9 cellular contexts compared by ENCODE assay signal in genomic region chr3:16372362-16373269, GRCh38.
DNase-seq lines count a peak whose midpoint lies in the region; ATAC-seq and TF ChIP-seq lines count a peak whose summit lies in the region.
"Had no signal": no experiment of that assay in that cellular context is flagged by ENCODE, and none has a peak within 500 bp of the region (broad histone marks: within the 10 kb centered on the region; RNA-seq: fewer than 3 reads in every experiment).

No MANE protein-coding gene starts in this region.

- H3K9me3 Mint-ChIP-seq in Caco-2 (ENCODE audit: unreplicated experiment) (no peaks in the 10 kb centered on the region), endodermal cell (peaks cover 6% of the 10 kb centered on the region)
- no peaks in the 10 kb centered on the region for H3K9me3 Mint-ChIP-seq in naive thymus-derived CD8-positive, alpha-beta T cell

- intact Hi-C loops in Caco-2 (cut with micrococcal nuclease; ENCODE audit: unreplicated experiment) = no loop called here

- TF ChIP-seq CTCF in Caco-2 (IDR thresholded peaks at IDR 0.05; ENCODE audit: insufficient read depth in 1 of 2, low read depth in 1 of 2, low read length in 1 of 2, severe bottlenecking in 1 of 2, unreplicated experiment in 1 of 2) (no peak), endodermal cell (conservative IDR thresholded peaks at IDR 0.05) (no peak)

- H3K36me3 Mint-ChIP-seq in Caco-2 (ENCODE audit: insufficient read depth, unreplicated experiment) = no peaks in the 10 kb centered on the region
- H3K36me3 Mint-ChIP-seq in naive thymus-derived CD8-positive, alpha-beta T cell = peaks cover 0 to 45% (median 25%) of the 10 kb centered on the region in 3 donors
- H3K36me3 Mint-ChIP-seq in endodermal cell (ENCODE audit: low read depth) = no peaks in the 10 kb centered on the region

- ATAC-seq in HG02571 (IDR thresholded peaks at IDR 0.05; ENCODE audit: unreplicated experiment) = peak; percentile 27
- no peak for ATAC-seq in naive thymus-derived CD8-positive, alpha-beta T cell

- POLR2A ChIA-PET in Caco-2 (lab: Charles Lee) = no interaction called here
- POLR2A ChIA-PET in naive thymus-derived CD8-positive, alpha-beta T cell (lab: Charles Lee) = interaction anchor here (1.6 kb wide), 1 partner anchor 8 kb away, joined by 3 read pairs; no protein-coding TSS in a partner anchor

- no TSS peak for BruUV-seq in Caco-2 (replicated peaks; lab: Mats Ljungman, UMichigan)

- no peak overlapping the region for H3K4me3 Mint-ChIP-seq in Caco-2 (ENCODE audit: unreplicated experiment)
- H3K4me3 Mint-ChIP-seq in naive thymus-derived CD8-positive, alpha-beta T cell = peak overlapping the region in 7 of 10 donors; percentile 11 to 71 (median 30)
- H3K4me3 Mint-ChIP-seq in endodermal cell = no peak overlapping the region

- H3K27me3 ChIP-seq in Caco-2 (replicated peaks; ENCODE audit: control insufficient read depth, insufficient read depth, low read length) (no peaks in the 10 kb centered on the region), endodermal cell (ENCODE audit: control insufficient read depth, insufficient read depth, low read length, poor library complexity, severe bottlenecking) (no peaks in the 10 kb centered on the region)

- H3K4me1 ChIP-seq in Caco-2 (peaks cover 36% of the 10 kb centered on the region), endodermal cell (ENCODE audit: control insufficient read depth, insufficient read depth, low read length) (peaks cover 33% of the 10 kb centered on the region)

- H3K36me3 ChIP-seq in Caco-2 (ENCODE audit: control insufficient read depth, insufficient read depth, low read length) (no peaks in the 10 kb centered on the region), endodermal cell (ENCODE audit: control insufficient read depth, insufficient read depth, low read length) (no peaks in the 10 kb centered on the region)

- DNase-seq in Caco-2 (no peak), amniotic epithelial cell (ENCODE audit: low read depth) (peak; percentile 14), endodermal cell (no peak), ecto neural progenitor cell (ENCODE audit: low spot score) (no peak), amygdala (lab: John Stamatoyannopoulos, UW) (no peak), GOT3 (lab: John Stamatoyannopoulos, UW) (no peak)
- DNase-seq in naive thymus-derived CD8-positive, alpha-beta T cell = no peak
- DNase-seq: occipital lobe had no signal

- 91 to 93% methylated on average over 10 to 12 of the region's 12 CpGs for WGBS in endodermal cell (ENCODE audit: insufficient coverage in 1 of 2, insufficient read length in 1 of 2), 2 experiments

- H3K27me3 Mint-ChIP-seq in Caco-2 (ENCODE audit: insufficient read depth, unreplicated experiment) (no peaks in the 10 kb centered on the region), endodermal cell (ENCODE audit: insufficient read depth) (peaks cover 7% of the 10 kb centered on the region)
- no peaks in the 10 kb centered on the region for H3K27me3 Mint-ChIP-seq in naive thymus-derived CD8-positive, alpha-beta T cell

- H3K27ac Mint-ChIP-seq in Caco-2 (ENCODE audit: unreplicated experiment) = peak overlapping the region; percentile 77
- peak overlapping the region; percentile 80 to 96 (median 93) for H3K27ac Mint-ChIP-seq in naive thymus-derived CD8-positive, alpha-beta T cell
- H3K27ac Mint-ChIP-seq in endodermal cell = no peak overlapping the region

- H3K9me3 ChIP-seq in Caco-2 (no peaks in the 10 kb centered on the region), endodermal cell (ENCODE audit: control insufficient read depth, low read length) (no peaks in the 10 kb centered on the region)

- H3K9ac ChIP-seq in endodermal cell (ENCODE audit: extremely low read depth, low read length, poor library complexity, severe bottlenecking) = no peak overlapping the region

- H3K4me1 Mint-ChIP-seq in Caco-2 (ENCODE audit: low read depth, unreplicated experiment) (peaks cover 32% of the 10 kb centered on the region), endodermal cell (peaks cover 26% of the 10 kb centered on the region)
- peaks cover 49 to 86% (median 78%) of the 10 kb centered on the region in 4 donors for H3K4me1 Mint-ChIP-seq in naive thymus-derived CD8-positive, alpha-beta T cell

- no peak overlapping the region for H3K4me3 ChIP-seq in Caco-2 (ENCODE audit: low read depth, low read length)
- no peak overlapping the region for H3K4me3 ChIP-seq in endodermal cell (ENCODE audit: low read length)

- no peak overlapping the region for H3K27ac ChIP-seq in endodermal cell (ENCODE audit: low read depth, low read length)

- CTCF ChIA-PET in Caco-2 (lab: Charles Lee) = no interaction called here

Comparison
In these comparisons a context has a peak if more than half of its experiments do, and no peak if none do; other contexts are left out.
1. H3K4me3 Mint-ChIP-seq: peak in naive thymus-derived CD8-positive, alpha-beta T cell (7 of 10); none in Caco-2 (single experiment) and endodermal cell (single experiment).